ENCODE assay signal across 8 cellular contexts in genomic region chr19:34171877-34172660, GRCh38. TPM values are rescaled to one million over a fixed set of nuclear protein-coding genes. Genes with fewer than 3 reads are reported as not detected.
DNase-seq lines count a peak whose midpoint lies in the region; ATAC-seq and TF ChIP-seq lines count a peak whose summit lies in the region.

Gene LSM14A, plus strand, starts transcription at chr19:34172504. Its CDS starts 139 bp downstream, at chr19:34172643.

- ATAC-seq in GM18858 (IDR thresholded peaks at IDR 0.05; ENCODE audit: unreplicated experiment) (peak; percentile 44), HG03066 (IDR thresholded peaks at IDR 0.05; ENCODE audit: low read depth, unreplicated experiment) (peak; percentile 60)

- H3F3A ChIP-seq in smooth muscle cell (ENCODE audit: low read depth), result peaks cover 12% of the 10 kb centered on the region

- H3K27me3 ChIP-seq in mammary epithelial cell (ENCODE audit: insufficient read depth, low read length), result no peaks in the 10 kb centered on the region
- peaks cover 4% of the 10 kb centered on the region for H3K27me3 ChIP-seq in smooth muscle cell (ENCODE audit: low read depth)

- H3K36me3 ChIP-seq in mammary epithelial cell (ENCODE audit: insufficient read depth, low read length) (no peaks in the 10 kb centered on the region), smooth muscle cell (ENCODE audit: low read depth) (no peaks in the 10 kb centered on the region)

- TSS peak; percentile 82 for BruUV-seq in mammary epithelial cell (replicated peaks; lab: Mats Ljungman, UMichigan)

- peak within 1 kb of the TSS; percentile 89 for H3K27ac ChIP-seq in mammary epithelial cell (ENCODE audit: insufficient read depth, low read depth, low read length)
- H3K27ac ChIP-seq in smooth muscle cell (ENCODE audit: low read depth), result peak within 1 kb of the TSS; percentile 100

- H3K9ac ChIP-seq in mammary epithelial cell (ENCODE audit: insufficient read depth, low read length), result peak within 1 kb of the TSS; percentile 84
- H3K9ac ChIP-seq in smooth muscle cell (ENCODE audit: low read depth), result peak within 1 kb of the TSS; percentile 100

- in situ Hi-C loops in mammary epithelial cell (cut with MboI; ENCODE audit: low sequenced_read_pairs in 2 of 2), result no loop called here

- H3K4me3 ChIP-seq in WI38 (ENCODE audit: low read depth, low read length) (peak within 1 kb of the TSS; percentile 94), mammary epithelial cell (replicated peaks in 1 of 3; ENCODE audit: insufficient read depth in 1 of 3, low read depth in 2 of 3, low read length in 3 of 3) (peak within 1 kb of the TSS; percentile 93 to 96 (median 95)), smooth muscle cell (peak within 1 kb of the TSS; percentile 91)

- H3K79me2 ChIP-seq in mammary epithelial cell (ENCODE audit: insufficient read depth, low read length), result peaks cover 52% of the 10 kb centered on the region
- H3K79me2 ChIP-seq in smooth muscle cell (ENCODE audit: low read depth), result peaks cover 46% of the 10 kb centered on the region

- H3K4me1 ChIP-seq in mammary epithelial cell (ENCODE audit: insufficient read depth, low read length) (peaks cover 13% of the 10 kb centered on the region), smooth muscle cell (ENCODE audit: low read depth) (peaks cover 33% of the 10 kb centered on the region)

- no peaks in the 10 kb centered on the region for H4K20me1 ChIP-seq in mammary epithelial cell (ENCODE audit: insufficient read depth, low read length)
- peaks cover 39% of the 10 kb centered on the region for H4K20me1 ChIP-seq in smooth muscle cell (ENCODE audit: low read depth)

- CTCF ChIA-PET in mammary epithelial cell (lab: Charles Lee; ENCODE audit: low non-redundant PET), result no interaction called here

- H2AFZ ChIP-seq in mammary epithelial cell (ENCODE audit: low read depth, low read length) (peak within 1 kb of the TSS; percentile 98), smooth muscle cell (ENCODE audit: low read depth) (peak within 1 kb of the TSS; percentile 73)

- DNase-seq in A172 (ENCODE audit: low spot score) (peak; percentile 77), NCI-H2171 treated with DMSO at 0.1 percent for 48 hours (lab: John Stamatoyannopoulos, UW) (peak; percentile 83), mammary epithelial cell (peak; percentile 79), iPS-NIHi7 (ENCODE audit: extremely low spot score) (peak; percentile 94), smooth muscle cell (lab: John Stamatoyannopoulos, UW; ENCODE audit: unreplicated experiment) (peak; percentile 77)

- no peaks in the 10 kb centered on the region for H3K9me3 ChIP-seq in mammary epithelial cell (replicated peaks; ENCODE audit: insufficient read depth, low read length)
- no peaks in the 10 kb centered on the region for H3K9me3 ChIP-seq in smooth muscle cell (replicated peaks; ENCODE audit: low read depth)

- dilution Hi-C loops in mammary epithelial cell (cut with HindIII; ENCODE audit: low sequenced_read_pairs), result no loop called here

- intact Hi-C loops in mammary epithelial cell (cut with micrococcal nuclease), result loop anchor here (2.0 kb wide), 1 partner anchor 49 kb away; no protein-coding TSS in a partner anchor

- H3K4me2 ChIP-seq in mammary epithelial cell (ENCODE audit: insufficient read depth, low read depth, low read length) (peak within 1 kb of the TSS; percentile 92), smooth muscle cell (peak within 1 kb of the TSS; percentile 98)

- whole genome bisulfite sequencing in mammary epithelial cell (ENCODE audit: low coverage, missing lambda C conversion rate), result 5% methylated on average over 16 of the region's 83 CpGs
- 1% methylated on average over 42 of the region's 83 CpGs for WGBS in smooth muscle cell (ENCODE audit: low lambda C conversion rate)

- TF ChIP-seq CTCF in WI38 (IDR thresholded peaks at IDR 0.05; ENCODE audit: low read depth, low read length) (no peak), mammary epithelial cell (conservative IDR thresholded peaks at IDR 0.05 in 1 of 2, IDR thresholded peaks at IDR 0.05 in 1 of 2; ENCODE audit: extremely low read depth in 1 of 2, insufficient read depth in 1 of 2, low read depth in 1 of 2, low read length in 2 of 2) (no peak), smooth muscle cell (IDR thresholded peaks at IDR 0.05; ENCODE audit: borderline replicate concordance, insufficient read depth, poor library complexity, severe bottlenecking) (no peak)

RNA-seq across cellular contexts. Expression of gene LSM14A, which starts in this region (rescaled TPM):
- total RNA-seq in A172 (2014; rRNA removed; shearing (Covaris generic)), result 48.1 and 52.7 TPM in 2 replicates
- total RNA-seq in mammary epithelial cell, result 10 to 100 TPM; 57.3 to 83.4 TPM
- 63.4 TPM for polyA plus RNA-seq in mammary epithelial cell
- polyA minus RNA-seq in mammary epithelial cell, result 155 TPM
- total RNA-seq in smooth muscle cell, result 90.9 and 97.6 TPM in 2 replicates
- 63.0 and 69.9 TPM in 2 replicates for polyA plus RNA-seq in smooth muscle cell

Comparison
In these comparisons a context has a peak if more than half of its experiments do, and no peak if none do; other contexts are left out.
1. Peak in every context shown above with its lines: DNase-seq, ATAC-seq, H3K4me3 ChIP-seq and H3K27ac ChIP-seq.